In the genomic region with DNA sequence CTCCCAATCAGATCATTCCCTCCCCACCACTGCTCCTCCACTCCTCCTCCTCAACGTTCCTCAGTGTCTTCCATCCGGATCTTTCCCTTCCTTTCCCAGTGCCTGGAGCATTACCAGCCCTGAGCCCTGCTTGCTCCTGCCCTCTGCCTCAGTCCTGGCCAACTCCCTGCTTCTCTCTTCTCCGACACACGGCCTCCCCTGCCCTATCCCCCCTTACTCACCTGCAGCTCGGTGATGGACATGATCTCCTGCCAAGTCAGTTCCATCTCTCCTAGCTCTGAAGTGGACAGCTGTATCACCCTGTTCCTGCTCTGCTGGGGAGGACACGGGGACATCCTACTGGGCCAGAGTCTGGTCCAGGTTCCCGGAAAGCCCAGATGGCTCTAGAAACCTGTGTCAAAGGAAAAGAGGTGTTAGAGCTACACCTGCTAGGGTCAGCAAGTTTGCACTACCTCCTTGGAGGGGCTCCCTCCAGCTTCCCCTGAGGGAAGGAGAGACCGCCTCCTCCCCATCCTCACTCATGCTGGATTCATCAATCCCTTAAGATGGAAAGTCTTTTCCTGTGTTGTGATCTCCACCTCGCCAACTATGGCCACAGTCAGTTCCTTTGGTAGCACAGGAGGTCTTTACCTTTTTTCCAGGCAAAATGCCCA, we compare ENCODE assay signal across 1 cellular context.
TF ChIP-seq lines count a peak whose summit lies in the region.

No MANE protein-coding gene starts in this region.

TF ChIP-seq in HEK293, 187 proteins besides CTCF, POLR2A, EP300 and RAD21:
- no peak for TF ChIP-seq ZNF26 (tag by site-specific recombination; IDR thresholded peaks at IDR 0.05)
- peak; percentile 61 for TF ChIP-seq ZNF366 (tag by site-specific recombination; conservative IDR thresholded peaks at IDR 0.05)
- no peak for TF ChIP-seq ZNF280C (tag by site-specific recombination; IDR thresholded peaks at IDR 0.05)
- TF ChIP-seq IKZF3 (tag by site-specific recombination; IDR thresholded peaks at IDR 0.05): peak; percentile 23
- TF ChIP-seq ZNF600 (tag by site-specific recombination; IDR thresholded peaks at IDR 0.05): peak; percentile 82
- no peak for TF ChIP-seq HOXD13 (CRISPR knock-in tag; IDR thresholded peaks at IDR 0.05; ENCODE audit: borderline replicate concordance)
- TF ChIP-seq ZNF37A (tag by site-specific recombination; IDR thresholded peaks at IDR 0.05): no peak
